In the genomic region with DNA sequence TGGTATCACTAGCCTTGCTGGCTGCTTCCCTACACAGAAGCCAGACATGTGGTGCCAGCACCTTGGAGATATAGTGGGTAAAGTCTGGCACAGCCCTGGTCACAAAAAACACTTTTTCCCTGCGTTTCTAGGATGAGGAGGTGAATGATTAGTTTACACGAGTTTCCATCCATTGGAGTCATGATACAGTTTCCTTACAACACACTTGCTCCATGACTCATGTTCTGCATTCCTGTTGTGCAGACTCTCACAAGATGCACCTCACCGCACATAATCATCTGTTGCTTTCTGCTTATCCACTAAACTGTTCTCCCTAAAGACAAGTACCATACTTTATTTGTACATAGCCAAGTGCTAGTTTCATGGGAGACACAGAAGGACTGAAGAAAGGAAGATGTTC, we compare ENCODE assay signal across 1 cellular context.
TF ChIP-seq lines count a peak whose summit lies in the region.

No MANE protein-coding gene starts in this region.

TF ChIP-seq in SK-N-SH, 30 proteins besides CTCF, POLR2A, EP300 and RAD21 (continued from another document):
- TF ChIP-seq, protein P1, sequence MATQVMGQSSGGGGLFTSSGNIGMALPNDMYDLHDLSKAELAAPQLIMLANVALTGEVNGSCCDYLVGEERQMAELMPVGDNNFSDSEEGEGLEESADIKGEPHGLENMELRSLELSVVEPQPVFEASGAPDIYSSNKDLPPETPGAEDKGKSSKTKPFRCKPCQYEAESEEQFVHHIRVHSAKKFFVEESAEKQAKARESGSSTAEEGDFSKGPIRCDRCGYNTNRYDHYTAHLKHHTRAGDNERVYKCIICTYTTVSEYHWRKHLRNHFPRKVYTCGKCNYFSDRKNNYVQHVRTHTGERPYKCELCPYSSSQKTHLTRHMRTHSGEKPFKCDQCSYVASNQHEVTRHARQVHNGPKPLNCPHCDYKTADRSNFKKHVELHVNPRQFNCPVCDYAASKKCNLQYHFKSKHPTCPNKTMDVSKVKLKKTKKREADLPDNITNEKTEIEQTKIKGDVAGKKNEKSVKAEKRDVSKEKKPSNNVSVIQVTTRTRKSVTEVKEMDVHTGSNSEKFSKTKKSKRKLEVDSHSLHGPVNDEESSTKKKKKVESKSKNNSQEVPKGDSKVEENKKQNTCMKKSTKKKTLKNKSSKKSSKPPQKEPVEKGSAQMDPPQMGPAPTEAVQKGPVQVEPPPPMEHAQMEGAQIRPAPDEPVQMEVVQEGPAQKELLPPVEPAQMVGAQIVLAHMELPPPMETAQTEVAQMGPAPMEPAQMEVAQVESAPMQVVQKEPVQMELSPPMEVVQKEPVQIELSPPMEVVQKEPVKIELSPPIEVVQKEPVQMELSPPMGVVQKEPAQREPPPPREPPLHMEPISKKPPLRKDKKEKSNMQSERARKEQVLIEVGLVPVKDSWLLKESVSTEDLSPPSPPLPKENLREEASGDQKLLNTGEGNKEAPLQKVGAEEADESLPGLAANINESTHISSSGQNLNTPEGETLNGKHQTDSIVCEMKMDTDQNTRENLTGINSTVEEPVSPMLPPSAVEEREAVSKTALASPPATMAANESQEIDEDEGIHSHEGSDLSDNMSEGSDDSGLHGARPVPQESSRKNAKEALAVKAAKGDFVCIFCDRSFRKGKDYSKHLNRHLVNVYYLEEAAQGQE (IDR thresholded peaks at IDR 0.05; ENCODE audit: low read depth, low read length), result 0 out of 2 replicates have a peak, but pooled peaks have one; percentile 14
- TF ChIP-seq NFIC (IDR thresholded peaks at IDR 0.05; ENCODE audit: borderline replicate concordance), result peak; percentile 52
- TF ChIP-seq, protein P2, sequence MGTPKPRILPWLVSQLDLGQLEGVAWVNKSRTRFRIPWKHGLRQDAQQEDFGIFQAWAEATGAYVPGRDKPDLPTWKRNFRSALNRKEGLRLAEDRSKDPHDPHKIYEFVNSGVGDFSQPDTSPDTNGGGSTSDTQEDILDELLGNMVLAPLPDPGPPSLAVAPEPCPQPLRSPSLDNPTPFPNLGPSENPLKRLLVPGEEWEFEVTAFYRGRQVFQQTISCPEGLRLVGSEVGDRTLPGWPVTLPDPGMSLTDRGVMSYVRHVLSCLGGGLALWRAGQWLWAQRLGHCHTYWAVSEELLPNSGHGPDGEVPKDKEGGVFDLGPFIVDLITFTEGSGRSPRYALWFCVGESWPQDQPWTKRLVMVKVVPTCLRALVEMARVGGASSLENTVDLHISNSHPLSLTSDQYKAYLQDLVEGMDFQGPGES (IDR thresholded peaks at IDR 0.05; ENCODE audit: low read depth, low read length), result no peak
- TF ChIP-seq GATA2 (CRISPR knock-in tag; IDR thresholded peaks at IDR 0.05), result no peak
- peak; percentile 80 for TF ChIP-seq TCF12 (IDR thresholded peaks at IDR 0.05)
- no peak for TF ChIP-seq EZH2phosphoT487 (IDR thresholded peaks at IDR 0.05; ENCODE audit: borderline replicate concordance, low read depth)
- no peak for TF ChIP-seq ELF1 (IDR thresholded peaks at IDR 0.05)
- TF ChIP-seq, protein P3, sequence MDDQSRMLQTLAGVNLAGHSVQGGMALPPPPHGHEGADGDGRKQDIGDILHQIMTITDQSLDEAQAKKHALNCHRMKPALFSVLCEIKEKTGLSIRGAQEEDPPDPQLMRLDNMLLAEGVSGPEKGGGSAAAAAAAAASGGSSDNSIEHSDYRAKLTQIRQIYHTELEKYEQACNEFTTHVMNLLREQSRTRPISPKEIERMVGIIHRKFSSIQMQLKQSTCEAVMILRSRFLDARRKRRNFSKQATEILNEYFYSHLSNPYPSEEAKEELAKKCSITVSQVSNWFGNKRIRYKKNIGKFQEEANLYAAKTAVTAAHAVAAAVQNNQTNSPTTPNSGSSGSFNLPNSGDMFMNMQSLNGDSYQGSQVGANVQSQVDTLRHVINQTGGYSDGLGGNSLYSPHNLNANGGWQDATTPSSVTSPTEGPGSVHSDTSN (IDR thresholded peaks at IDR 0.05), result peak; percentile 66; the same call in 1 of the 2 replicates
- TF ChIP-seq FOXJ3 (CRISPR knock-in tag; IDR thresholded peaks at IDR 0.05), result no peak
